23 cellular contexts compared by ENCODE assay signal in genomic region chr7:127794551-127794950, GRCh38.
DNase-seq lines count a peak whose midpoint lies in the region; ATAC-seq and TF ChIP-seq lines count a peak whose summit lies in the region.
"Had no signal": no experiment of that assay in that cellular context is flagged by ENCODE, and none has a peak within 500 bp of the region (broad histone marks: within the 10 kb centered on the region; RNA-seq: fewer than 3 reads in every experiment).

No MANE protein-coding gene starts in this region.

- H3K27me3 ChIP-seq in right cardiac atrium (ENCODE audit: control insufficient read depth, insufficient read depth) (no peaks in the 10 kb centered on the region), subcutaneous abdominal adipose tissue (ENCODE audit: control insufficient read depth in 5 of 5, insufficient read depth in 4 of 5, low read length in 5 of 5) (no peaks in the 10 kb centered on the region)
- no peaks in the 10 kb centered on the region for H3K27me3 ChIP-seq in CD4-positive, alpha-beta T cell (ENCODE audit: control insufficient read depth, insufficient read depth, low read length)

- no peak overlapping the region for H3K27ac Mint-ChIP-seq in CD4-positive, alpha-beta T cell
- no peak overlapping the region for H3K27ac Mint-ChIP-seq in T-helper 17 cell
- H3K27ac Mint-ChIP-seq: CD8-positive, alpha-beta T cell had no signal

- CTCF ChIA-PET in CD4-positive, alpha-beta T cell (lab: Charles Lee): interaction anchor here (1.1 kb wide), 1 partner anchor 8 kb away, joined by 3 read pairs; no protein-coding TSS in a partner anchor

- H3K27me3 Mint-ChIP-seq in CD4-positive, alpha-beta T cell: no peaks in the 10 kb centered on the region
- H3K27me3 Mint-ChIP-seq in T-helper 17 cell: no peaks in the 10 kb centered on the region

- H3K4me1 ChIP-seq in right cardiac atrium (ENCODE audit: control insufficient read depth, insufficient read depth, low read length): peaks cover 16% of the 10 kb centered on the region
- H3K4me1 ChIP-seq in subcutaneous abdominal adipose tissue (ENCODE audit: control insufficient read depth in 5 of 5, insufficient read depth in 5 of 5, low read length in 5 of 5): peaks cover 0 to 32% (median 16%) of the 10 kb centered on the region in 5 donors
- H3K4me1 ChIP-seq: Caco-2 had no signal

- WGBS in right cardiac atrium: 56% methylated on average over 4 of the region's 4 CpGs
- 59 to 62% methylated on average over 4 of the region's 4 CpGs for WGBS in lower leg skin, 2 donors

- peaks cover 0 to 2% (median 0%) of the 10 kb centered on the region in 5 donors for H3K36me3 ChIP-seq in subcutaneous abdominal adipose tissue (ENCODE audit: control insufficient read depth in 5 of 5, insufficient read depth in 5 of 5, low read length in 5 of 5)

- H3K4me3 ChIP-seq in right cardiac atrium (ENCODE audit: low read length) (no peak overlapping the region), fibroblast of pulmonary artery (replicated peaks; ENCODE audit: low read depth, low read length) (no peak overlapping the region), subcutaneous abdominal adipose tissue (ENCODE audit: low read depth in 1 of 5, low read length in 5 of 5) (no peak overlapping the region), lower leg skin (ENCODE audit: low read depth, poor library complexity, severe bottlenecking) (no peak overlapping the region)
- H3K4me3 ChIP-seq: A549, PC-9 had no signal

- H3K36me3 Mint-ChIP-seq in CD4-positive, alpha-beta T cell (ENCODE audit: low read depth): no peaks in the 10 kb centered on the region
- no peaks in the 10 kb centered on the region for H3K36me3 Mint-ChIP-seq in T-helper 17 cell (ENCODE audit: low read depth)

- no peaks in the 10 kb centered on the region for H3K9me3 ChIP-seq in right cardiac atrium (ENCODE audit: control insufficient read depth, low read length)
- H3K9me3 ChIP-seq in subcutaneous abdominal adipose tissue (ENCODE audit: control insufficient read depth in 5 of 5, low read length in 5 of 5): no peaks in the 10 kb centered on the region
- H3K9me3 ChIP-seq in CD4-positive, alpha-beta T cell (ENCODE audit: control insufficient read depth, low read length): no peaks in the 10 kb centered on the region
- H3K9me3 ChIP-seq in T-helper 17 cell (ENCODE audit: control insufficient read depth, low read length, poor library complexity, severe bottlenecking): no peaks in the 10 kb centered on the region
- H3K9me3 ChIP-seq: A549, Caco-2 had no signal

- peak in 1 of 2 donors; percentile 44 for ATAC-seq in right cardiac atrium
- no peak for ATAC-seq in Right ventricle myocardium superior (ENCODE audit: poor library complexity)
- no peak for ATAC-seq in CD4-positive, alpha-beta T cell (ENCODE audit: poor library complexity)
- no peak for ATAC-seq in T-helper 17 cell
- ATAC-seq: A549; CD8-positive, alpha-beta T cell had no signal

- DNase-seq in right cardiac atrium (no peak), Right ventricle myocardium superior (no peak), cerebellar cortex (ENCODE audit: low spot score) (peak; percentile 50), fibroblast of pulmonary artery (ENCODE audit: low read depth) (peak; percentile 32), lower leg skin (ENCODE audit: low spot score in 2 of 2) (no peak), T-helper 17 cell (no peak)
- no peak for DNase-seq in CD4-positive, alpha-beta T cell
- DNase-seq: Caco-2; CD8-positive, alpha-beta T cell; DMS79 treated with DMSO at 0.1 percent for 48 hours; H7; NCI-H1092; NCI-H1417 treated with DMSO at 0.1 percent for 48 hours; NCI-H1694 treated with DMSO at 0.1 percent for 48 hours; NCI-H2081; NCI-H2171; NCI-H345; NCI-H524; NCI-H774; PC-9; SHP77 had no signal

- no peak for TF ChIP-seq POLR2A in lower leg skin (IDR thresholded peaks at IDR 0.05)

- POLR2A ChIA-PET in CD4-positive, alpha-beta T cell (lab: Charles Lee): no interaction called here

- peak overlapping the region; percentile 64 for H3K27ac ChIP-seq in right cardiac atrium (ENCODE audit: low read length)
- H3K27ac ChIP-seq in subcutaneous abdominal adipose tissue (ENCODE audit: low read depth, low read length): peak overlapping the region; percentile 75
- no peak overlapping the region for H3K27ac ChIP-seq in CD4-positive, alpha-beta T cell (ENCODE audit: low read depth, low read length)
- H3K27ac ChIP-seq: A549, PC-9 had no signal

- no peak overlapping the region for H3K4me3 Mint-ChIP-seq in CD4-positive, alpha-beta T cell
- no peak overlapping the region for H3K4me3 Mint-ChIP-seq in T-helper 17 cell
- H3K4me3 Mint-ChIP-seq: CD8-positive, alpha-beta T cell had no signal

- peak overlapping the region in 2 of 5 donors; percentile 0 to 2 for H3K9ac ChIP-seq in subcutaneous abdominal adipose tissue (ENCODE audit: low read length in 5 of 5)

- intact Hi-C loops in right cardiac atrium (cut with DNase I): no loop called here
- intact Hi-C loops in Right ventricle myocardium superior (cut with DNase I): no loop called here
- intact Hi-C loops in CD4-positive, alpha-beta T cell (cut with DNase I, micrococcal nuclease): loop anchor here in 1 of 2 experiments (2.0 kb wide), 1 partner anchor 40 kb away; no protein-coding TSS in a partner anchor
- intact Hi-C loops in lower leg skin (cut with DNase I; ENCODE audit: low total_unique reads): no loop called here

- TF ChIP-seq CTCF in fibroblast of pulmonary artery (IDR thresholded peaks at IDR 0.05; ENCODE audit: low read length, missing control alignments): no peak
- no peak for TF ChIP-seq CTCF in CD4-positive, alpha-beta T cell (IDR thresholded peaks at IDR 0.05)
- TF ChIP-seq CTCF in lower leg skin (IDR thresholded peaks at IDR 0.05): no peak

- no peaks in the 10 kb centered on the region for H3K9me3 Mint-ChIP-seq in CD4-positive, alpha-beta T cell
- H3K9me3 Mint-ChIP-seq: CD8-positive, alpha-beta T cell had no signal

- peaks cover 35% of the 10 kb centered on the region for H3K4me1 Mint-ChIP-seq in CD4-positive, alpha-beta T cell (ENCODE audit: low read depth)
- H3K4me1 Mint-ChIP-seq in T-helper 17 cell: peaks cover 47% of the 10 kb centered on the region

Comparison
In these comparisons a context has a peak if more than half of its experiments do, and no peak if none do; other contexts are left out.
1. DNase-seq: peak in cerebellar cortex (single experiment) and fibroblast of pulmonary artery (single experiment); none in right cardiac atrium (0 of 3), Right ventricle myocardium superior (single experiment), CD4-positive, alpha-beta T cell (0 of 10), lower leg skin (0 of 2) and T-helper 17 cell (0 of 3).